Comparison of ENCODE assay signal across 8 cellular contexts in the genomic region with DNA sequence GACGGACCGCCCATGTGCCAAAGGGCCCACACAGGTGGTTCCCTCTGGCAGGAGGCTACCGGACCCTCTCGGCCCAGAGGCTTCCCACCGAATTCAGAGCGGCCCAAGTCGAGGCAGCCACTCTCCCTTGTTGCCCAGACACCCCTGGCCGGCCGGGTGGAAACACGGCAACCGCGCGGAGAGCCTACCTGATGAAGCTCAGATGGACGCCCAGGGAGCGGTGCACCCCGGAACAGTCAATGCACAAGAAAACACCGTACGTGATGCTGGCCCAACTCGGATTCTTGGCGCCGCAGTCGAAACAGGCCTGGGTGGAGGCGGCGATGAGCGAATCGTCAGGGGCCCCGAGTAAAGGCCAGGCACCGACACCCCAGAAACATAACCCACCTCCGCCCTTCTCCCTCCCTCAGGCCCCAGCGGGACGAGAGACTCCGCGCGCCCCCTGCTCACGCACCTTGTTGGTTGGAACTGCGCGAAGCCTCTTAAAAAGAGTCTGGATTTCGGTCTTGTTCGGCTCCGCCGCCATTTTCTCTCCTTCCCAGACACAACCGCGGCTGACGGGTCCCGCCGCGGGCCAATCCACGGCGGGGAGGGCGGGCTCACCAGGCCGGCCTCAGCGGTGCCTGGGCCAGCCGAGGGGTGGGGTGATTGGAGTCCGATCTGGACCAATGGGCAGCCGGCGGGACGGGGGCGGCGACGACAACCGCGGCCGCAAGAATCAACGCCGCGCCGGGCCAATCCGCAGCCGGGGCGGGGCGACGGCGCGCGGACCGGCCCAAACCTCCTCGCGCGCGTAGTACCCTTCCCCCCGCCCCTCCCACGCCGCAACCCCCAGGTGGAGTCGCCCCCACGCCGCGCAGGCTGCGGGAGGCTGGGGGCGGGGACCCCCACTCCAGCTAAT. TPM values are rescaled to one million over a fixed set of nuclear protein-coding genes. Genes with fewer than 3 reads are reported as not detected.
DNase-seq lines count a peak whose midpoint lies in the region; ATAC-seq and TF ChIP-seq lines count a peak whose summit lies in the region.

A gene (minus strand): TSS at position 552 of the 901 bp plus-strand sequence. CDS start 26 bp downstream, at position 526.

- peak; percentile 88 for ATAC-seq in HG02852 (IDR thresholded peaks at IDR 0.05; ENCODE audit: unreplicated experiment)

- no peaks in the 10 kb centered on the region for H3K9me3 Mint-ChIP-seq in type B pancreatic cell

- in situ Hi-C loops in GM13977 (cut with MboI; ENCODE audit: low pct_unique_long_range_greater_than_20kb, low sequenced_read_pairs, unreplicated experiment): no loop called here

- H3K27ac Mint-ChIP-seq in type B pancreatic cell: peak within 1 kb of the TSS; percentile 100

- peaks cover 19% of the 10 kb centered on the region for H3K36me3 Mint-ChIP-seq in type B pancreatic cell

- H3K4me3 Mint-ChIP-seq in type B pancreatic cell: peak within 1 kb of the TSS; percentile 99

- DNase-seq in GM13977 (ENCODE audit: low spot score) (peak; percentile 100), NCI-H1436 treated with DMSO at 0.1 percent for 48 hours (lab: John Stamatoyannopoulos, UW) (peak; percentile 62), T-helper 1 cell (peak; percentile 91 to 98 (median 94)), cardiac septum (ENCODE audit: low spot score) (peak; percentile 99), posterior cingulate gyrus (peak; percentile 94 to 100 (median 98)), type B pancreatic cell (ENCODE audit: extremely low spot score, unreplicated experiment) (peak; percentile 97)

- no peaks in the 10 kb centered on the region for H3K27me3 Mint-ChIP-seq in type B pancreatic cell

- TF ChIP-seq CTCF in GM13977 (IDR thresholded peaks at IDR 0.05; ENCODE audit: extremely low read depth, insufficient read depth, missing control alignments) (no peak), type B pancreatic cell (conservative IDR thresholded peaks at IDR 0.05) (no peak)

- peaks cover 18% of the 10 kb centered on the region for H3K4me1 Mint-ChIP-seq in type B pancreatic cell (ENCODE audit: unreplicated experiment)

- H3K27ac ChIP-seq in adipose tissue (ENCODE audit: low read depth, low read length): peak within 1 kb of the TSS; percentile 73

- WGBS in adipose tissue, 3 donors: 0% methylated on average over 84 to 89 of the region's 89 CpGs

- intact Hi-C loops in cardiac septum (cut with DNase I): loop anchor here (1.0 to 5.0 kb wide), 4 partner anchors 38 to 231 kb away; a partner anchor contains a TSS
- intact Hi-C loops in posterior cingulate gyrus (cut with DNase I): loop anchor here (1.0 to 2.0 kb wide), 4 partner anchors 38 to 179 kb away; a partner anchor contains a TSS

RNA-seq across cellular contexts. Expression of the gene that starts here (rescaled TPM):
- 10 to 100 TPM; 50.7 to 79.0 (median 65.3) TPM for polyA plus RNA-seq in adipose tissue
- total RNA-seq in cardiac septum (72.3 TPM), type B pancreatic cell (ENCODE audit: low replicate concordance) (99.9 and 103 TPM in 2 replicates)

Comparison
In these comparisons a context has a peak if more than half of its experiments do, and no peak if none do; other contexts are left out.
1. Peak in every context shown above with its lines: DNase-seq, ATAC-seq and H3K27ac ChIP-seq.